ENCODE assay signal across 18 cellular contexts in genomic region chr5:157352756-157353340, GRCh38.
DNase-seq lines count a peak whose midpoint lies in the region; ATAC-seq lines count a peak whose summit lies in the region.
"Had no signal": no experiment of that assay in that cellular context is flagged by ENCODE, and none has a peak within 500 bp of the region (broad histone marks: within the 10 kb centered on the region; RNA-seq: fewer than 3 reads in every experiment).

No MANE protein-coding gene starts in this region.

- DNase-seq in activated T-cell treated with anti-CD3 and anti-CD28 coated beads for 24 hours (ENCODE audit: low read depth): peak; percentile 33
- DNase-seq in activated T-cell treated with anti-CD3 and anti-CD28 coated beads, Interleukin-2, amount 50 U/mL, for 4 hours: no peak
- DNase-seq in NCI-H82 (lab: John Stamatoyannopoulos, UW): peak; percentile 80
- peak in 34 of 42 donors; percentile 22 to 71 (median 43) for DNase-seq in head of caudate nucleus
- DNase-seq in stimulated activated CD4-positive, alpha-beta T cell treated with anti-CD3 and anti-CD28 coated beads, TNF-alpha, amount 100 ng/mL, for 48 hours (ENCODE audit: low read depth in 3 of 3): peak; percentile 28 to 49 (median 44)
- no peak for DNase-seq in DMS79 treated with DMSO at 0.1 percent for 48 hours (lab: John Stamatoyannopoulos, UW)
- DNase-seq in RKO (ENCODE audit: low spot score): no peak
- DNase-seq: activated CD4-positive, alpha-beta T cell treated with anti-CD3 and anti-CD28 coated beads, Interleukin-2, amount 10 ng/mL, durations not matched to agents 7 days and 5 days; central memory CD4-positive, alpha-beta T cell; COR-L47; effector CD4-positive, alpha-beta T cell; esophagus squamous epithelium; HCEC 1CT; lower lobe of right lung; naive B cell; NCI-H2029 treated with DMSO at 0.1 percent for 48 hours; T-helper 9 cell had no signal

- intact Hi-C loops in head of caudate nucleus (cut with DNase I): no loop called here

- no peak overlapping the region for H3K4me3 Mint-ChIP-seq in activated T-cell treated with anti-CD3 and anti-CD28 coated beads, Interleukin-2, amount 50 U/mL, for 4 hours
- H3K4me3 Mint-ChIP-seq: activated CD4-positive, alpha-beta T cell treated with anti-CD3 and anti-CD28 coated beads, Interleukin-2, amount 10 ng/mL, durations not matched to agents 7 days and 5 days; naive B cell had no signal

- no peaks in the 10 kb centered on the region for H3K27me3 Mint-ChIP-seq in activated T-cell treated with anti-CD3 and anti-CD28 coated beads, Interleukin-2, amount 50 U/mL, for 4 hours (ENCODE audit: low read depth)
- H3K27me3 Mint-ChIP-seq: activated CD4-positive, alpha-beta T cell treated with anti-CD3 and anti-CD28 coated beads, Interleukin-2, amount 10 ng/mL, durations not matched to agents 7 days and 5 days; naive B cell had no signal

- peaks cover 57% of the 10 kb centered on the region for H3K36me3 Mint-ChIP-seq in activated T-cell treated with anti-CD3 and anti-CD28 coated beads, Interleukin-2, amount 50 U/mL, for 4 hours (ENCODE audit: insufficient read depth)

- ATAC-seq in activated T-cell treated with anti-CD3 and anti-CD28 coated beads, Interleukin-2, amount 50 U/mL, for 4 hours: no peak
- ATAC-seq in HG03135 (IDR thresholded peaks at IDR 0.05; ENCODE audit: unreplicated experiment): no peak
- ATAC-seq: lower lobe of right lung had no signal

- peaks cover 47% of the 10 kb centered on the region for H3K4me1 Mint-ChIP-seq in activated T-cell treated with anti-CD3 and anti-CD28 coated beads, Interleukin-2, amount 50 U/mL, for 4 hours (ENCODE audit: low read depth)

- no peaks in the 10 kb centered on the region for H3K9me3 Mint-ChIP-seq in activated T-cell treated with anti-CD3 and anti-CD28 coated beads, Interleukin-2, amount 50 U/mL, for 4 hours
- H3K9me3 Mint-ChIP-seq: activated CD4-positive, alpha-beta T cell treated with anti-CD3 and anti-CD28 coated beads, Interleukin-2, amount 10 ng/mL, durations not matched to agents 7 days and 5 days; naive B cell had no signal

Comparison
In these comparisons a context has a peak if more than half of its experiments do, and no peak if none do; other contexts are left out.
1. DNase-seq: peak in activated T-cell treated with anti-CD3 and anti-CD28 coated beads for 24 hours (single experiment), NCI-H82 (single experiment), head of caudate nucleus (34 of 42) and stimulated activated CD4-positive, alpha-beta T cell treated with anti-CD3 and anti-CD28 coated beads, TNF-alpha, amount 100 ng/mL, for 48 hours (3 of 3); none in activated T-cell treated with anti-CD3 and anti-CD28 coated beads, Interleukin-2, amount 50 U/mL, for 4 hours (single experiment), DMS79 treated with DMSO at 0.1 percent for 48 hours (single experiment) and RKO (single experiment).